8 cellular contexts compared by ENCODE assay signal in genomic region chr10:100529473-100530298, GRCh38. TPM values are rescaled to one million over a fixed set of nuclear protein-coding genes. Genes with fewer than 3 reads are reported as not detected.
DNase-seq lines count a peak whose midpoint lies in the region; TF ChIP-seq lines count a peak whose summit lies in the region.

Gene NDUFB8 (minus strand): TSS chr10:100529871. CDS start chr10:100529851, 20 bp downstream.

- H3K27ac ChIP-seq in GM23248 (peak within 1 kb of the TSS; percentile 2; the same call in 1 of the 2 replicates), SU-DHL-6 (ENCODE audit: low read depth, low read length) (peak within 1 kb of the TSS; percentile 41), testis (peak within 1 kb of the TSS; percentile 61 to 79)

- H3K9me2 ChIP-seq in GM23248 (ENCODE audit: insufficient read depth) (no peaks in the 10 kb centered on the region), SU-DHL-6 (replicated peaks; ENCODE audit: insufficient read depth, low read length) (no peaks in the 10 kb centered on the region)

- H3K79me2 ChIP-seq in GM23248 (ENCODE audit: insufficient read depth) (peaks cover 33% of the 10 kb centered on the region), SU-DHL-6 (ENCODE audit: insufficient read depth, low read length) (peaks cover 18% of the 10 kb centered on the region)

- H3K4me3 ChIP-seq in GM23248 (peak within 1 kb of the TSS; percentile 97), SU-DHL-6 (ENCODE audit: insufficient read depth, low read length, poor library complexity, severe bottlenecking) (peak within 1 kb of the TSS; percentile 72), testis (peak within 1 kb of the TSS; percentile 62 to 95)

- H3K4me1 Mint-ChIP-seq in activated naive CD8-positive, alpha-beta T cell (ENCODE audit: low read depth): peaks cover 40% of the 10 kb centered on the region
- peaks cover 12% of the 10 kb centered on the region for H3K4me1 Mint-ChIP-seq in osteocyte (ENCODE audit: unreplicated experiment)

- H3K36me3 Mint-ChIP-seq in activated naive CD8-positive, alpha-beta T cell: peaks cover 11% of the 10 kb centered on the region
- H3K36me3 Mint-ChIP-seq in osteocyte (ENCODE audit: unreplicated experiment): peaks cover 17% of the 10 kb centered on the region

- no peaks in the 10 kb centered on the region for H3K27me3 Mint-ChIP-seq in activated naive CD8-positive, alpha-beta T cell
- no peaks in the 10 kb centered on the region for H3K27me3 Mint-ChIP-seq in osteocyte (ENCODE audit: unreplicated experiment)

- peak within 1 kb of the TSS; percentile 100 for H3K27ac Mint-ChIP-seq in activated naive CD8-positive, alpha-beta T cell
- peak within 1 kb of the TSS; percentile 96 for H3K27ac Mint-ChIP-seq in osteocyte (ENCODE audit: unreplicated experiment)

- TF ChIP-seq CTCF in SU-DHL-6 (IDR thresholded peaks at IDR 0.05; ENCODE audit: insufficient read depth, low read length, poor library complexity, severe bottlenecking) (no peak), osteocyte (IDR thresholded peaks at IDR 0.05) (no peak), testis (IDR thresholded peaks at IDR 0.05) (no peak)

- H3F3A ChIP-seq in GM23248 (ENCODE audit: insufficient read depth) (no peaks in the 10 kb centered on the region), SU-DHL-6 (ENCODE audit: insufficient read depth) (no peaks in the 10 kb centered on the region)

- WGBS in GM23248 (ENCODE audit: low coverage in 1 of 2, low lambda C conversion rate in 2 of 2, missing lambda C conversion rate in 2 of 2), 2 experiments: 0 to 1% methylated on average over 43 of the region's 43 CpGs
- WGBS in testis, 2 donors: 1% methylated on average over 34 to 43 of the region's 43 CpGs

- H4K20me1 ChIP-seq in GM23248 (ENCODE audit: insufficient read depth) (no peaks in the 10 kb centered on the region), SU-DHL-6 (ENCODE audit: low read depth, low read length) (no peaks in the 10 kb centered on the region)

- H3K4me2 ChIP-seq in GM23248 (ENCODE audit: unreplicated experiment) (peak within 1 kb of the TSS; percentile 99), SU-DHL-6 (ENCODE audit: low read depth, low read length, poor library complexity, severe bottlenecking) (peak within 1 kb of the TSS; percentile 81)

- H2AFZ ChIP-seq in GM23248: peak within 1 kb of the TSS; percentile 97
- peak within 1 kb of the TSS; percentile 86 for H2AFZ ChIP-seq in SU-DHL-6 (ENCODE audit: low read depth, low read length, severe bottlenecking)

- H3K9ac ChIP-seq in GM23248 (peak within 1 kb of the TSS; percentile 86), SU-DHL-6 (ENCODE audit: low read length) (peak within 1 kb of the TSS; percentile 88)

- 0 out of 2 replicates have a peak, but pooled peaks cover 9% of the 10 kb centered on the region for H3K36me3 ChIP-seq in GM23248 (ENCODE audit: low read depth)
- peaks cover 3% of the 10 kb centered on the region; the same call in 1 of the 2 replicates for H3K36me3 ChIP-seq in SU-DHL-6 (ENCODE audit: low read length)
- no peaks in the 10 kb centered on the region for H3K36me3 ChIP-seq in testis (ENCODE audit: low read depth, missing control alignments)

- peaks cover 8% of the 10 kb centered on the region; the same call in 1 of the 2 replicates for H3K4me1 ChIP-seq in GM23248 (ENCODE audit: insufficient read depth)
- H3K4me1 ChIP-seq in testis: peaks cover 13% of the 10 kb centered on the region

- no peaks in the 10 kb centered on the region for H3K9me3 Mint-ChIP-seq in activated naive CD8-positive, alpha-beta T cell (ENCODE audit: low read depth)
- H3K9me3 Mint-ChIP-seq in osteocyte (ENCODE audit: unreplicated experiment): no peaks in the 10 kb centered on the region

- H3K4me3 Mint-ChIP-seq in activated naive CD8-positive, alpha-beta T cell: peak within 1 kb of the TSS; percentile 97
- peak within 1 kb of the TSS; percentile 100 for H3K4me3 Mint-ChIP-seq in osteocyte (ENCODE audit: unreplicated experiment)

- TF ChIP-seq POLR2A in testis (IDR thresholded peaks at IDR 0.05): no peak

- no peaks in the 10 kb centered on the region for H3K9me3 ChIP-seq in GM23248 (ENCODE audit: low read depth)
- no peaks in the 10 kb centered on the region for H3K9me3 ChIP-seq in SU-DHL-6 (ENCODE audit: insufficient read depth, low read length)
- H3K9me3 ChIP-seq in testis: no peaks in the 10 kb centered on the region

- in situ Hi-C loops in GM23248 (cut with MboI): no loop called here

- intact Hi-C loops in testis (cut with DNase I; ENCODE audit: low total_unique reads): no loop called here

- H3K27me3 ChIP-seq in GM23248 (replicated peaks; ENCODE audit: insufficient read depth): no peaks in the 10 kb centered on the region
- no peaks in the 10 kb centered on the region for H3K27me3 ChIP-seq in SU-DHL-6 (ENCODE audit: low read length)
- no peaks in the 10 kb centered on the region for H3K27me3 ChIP-seq in testis

- peak; percentile 84 for DNase-seq in D341Med (ENCODE audit: low spot score)
- peak; percentile 91 for DNase-seq in GM23248
- DNase-seq in NCI-H128 (lab: John Stamatoyannopoulos, UW; ENCODE audit: unreplicated experiment): peak; percentile 67
- DNase-seq in glomerular visceral epithelial cell (ENCODE audit: extremely low spot score): peak; percentile 84
- peak; percentile 96 for DNase-seq in osteocyte (ENCODE audit: extremely low spot score, unreplicated experiment)
- peak; percentile 94 for DNase-seq in testis

RNA-seq across cellular contexts. Expression of gene NDUFB8, which starts in this region (rescaled TPM):
- total RNA-seq in GM23248 (2014; rRNA removed; shearing (Covaris generic)): 123 and 124 TPM in 2 replicates
- 294 and 324 TPM in 2 replicates for polyA plus RNA-seq in GM23248 (2016; fragmentation: Nextera tagmentation; extraction: Ambion mirVana)
- total RNA-seq in osteocyte: 151 and 169 TPM in 2 replicates
- 100 to 1,000 TPM; 141 to 219 TPM for total RNA-seq in testis
- polyA plus RNA-seq in testis (ENCODE audit: insufficient read depth, low read depth, low replicate concordance): 150 TPM

Comparison
In these comparisons a context has a peak if more than half of its experiments do, and no peak if none do; other contexts are left out.
1. Peak in every context shown above with its lines: DNase-seq, H3K4me3 ChIP-seq and H3K27ac ChIP-seq.
2. H3K27ac ChIP-seq: peak in every context shown above with its lines; median percentile 70 in testis; 41 in SU-DHL-6; 2 in GM23248.